Comparison of ENCODE assay signal across 1 cellular context in the genomic region with DNA sequence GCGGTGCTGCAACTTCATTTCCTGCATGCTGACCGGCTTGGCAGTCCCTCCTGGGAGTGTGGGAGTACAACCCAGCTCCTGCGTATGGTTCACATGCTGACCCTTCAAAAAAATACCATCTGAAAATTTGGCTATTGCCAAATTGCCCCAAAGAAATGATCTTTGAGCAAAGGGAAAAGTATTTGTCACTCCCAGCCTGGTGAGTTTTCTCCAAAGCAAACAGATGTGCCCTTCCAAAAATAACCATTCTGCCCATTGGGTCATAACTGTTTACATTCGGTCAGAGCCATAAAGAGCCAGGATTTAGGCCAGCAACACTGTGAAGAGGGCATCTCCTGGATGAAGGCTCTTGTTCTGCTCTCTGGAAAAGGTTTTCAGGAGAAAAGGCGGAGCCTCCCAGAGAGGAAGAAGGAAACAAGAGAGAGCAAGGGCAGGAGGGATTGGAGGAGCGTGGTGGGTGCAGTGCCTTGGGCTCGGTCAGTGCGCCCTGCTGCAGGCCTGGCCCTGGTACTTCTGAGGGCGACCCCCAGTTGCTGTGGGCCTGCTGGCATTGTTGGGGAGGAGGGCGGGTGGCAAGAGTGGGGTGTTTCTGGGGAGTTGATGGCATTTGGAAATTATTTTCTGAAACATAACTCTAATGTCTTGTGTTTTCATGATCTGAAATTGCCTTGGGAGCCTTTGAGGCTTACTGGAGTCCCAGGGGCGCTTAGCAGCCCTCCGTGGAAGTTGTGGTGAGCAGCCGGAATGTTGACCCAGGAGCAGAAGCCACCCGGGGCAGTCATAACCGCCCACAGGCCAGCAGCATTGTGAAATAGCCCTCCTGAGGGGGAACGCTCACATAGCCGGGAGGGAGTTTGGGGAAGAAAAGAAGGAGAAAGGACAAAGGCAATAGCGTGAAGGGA.
TF ChIP-seq lines count a peak whose summit lies in the region.

No MANE protein-coding gene starts in this region.

TF ChIP-seq in GM23338, 12 proteins besides CTCF, POLR2A, EP300 and RAD21 (continued from another document):
- TF ChIP-seq, protein P1, sequence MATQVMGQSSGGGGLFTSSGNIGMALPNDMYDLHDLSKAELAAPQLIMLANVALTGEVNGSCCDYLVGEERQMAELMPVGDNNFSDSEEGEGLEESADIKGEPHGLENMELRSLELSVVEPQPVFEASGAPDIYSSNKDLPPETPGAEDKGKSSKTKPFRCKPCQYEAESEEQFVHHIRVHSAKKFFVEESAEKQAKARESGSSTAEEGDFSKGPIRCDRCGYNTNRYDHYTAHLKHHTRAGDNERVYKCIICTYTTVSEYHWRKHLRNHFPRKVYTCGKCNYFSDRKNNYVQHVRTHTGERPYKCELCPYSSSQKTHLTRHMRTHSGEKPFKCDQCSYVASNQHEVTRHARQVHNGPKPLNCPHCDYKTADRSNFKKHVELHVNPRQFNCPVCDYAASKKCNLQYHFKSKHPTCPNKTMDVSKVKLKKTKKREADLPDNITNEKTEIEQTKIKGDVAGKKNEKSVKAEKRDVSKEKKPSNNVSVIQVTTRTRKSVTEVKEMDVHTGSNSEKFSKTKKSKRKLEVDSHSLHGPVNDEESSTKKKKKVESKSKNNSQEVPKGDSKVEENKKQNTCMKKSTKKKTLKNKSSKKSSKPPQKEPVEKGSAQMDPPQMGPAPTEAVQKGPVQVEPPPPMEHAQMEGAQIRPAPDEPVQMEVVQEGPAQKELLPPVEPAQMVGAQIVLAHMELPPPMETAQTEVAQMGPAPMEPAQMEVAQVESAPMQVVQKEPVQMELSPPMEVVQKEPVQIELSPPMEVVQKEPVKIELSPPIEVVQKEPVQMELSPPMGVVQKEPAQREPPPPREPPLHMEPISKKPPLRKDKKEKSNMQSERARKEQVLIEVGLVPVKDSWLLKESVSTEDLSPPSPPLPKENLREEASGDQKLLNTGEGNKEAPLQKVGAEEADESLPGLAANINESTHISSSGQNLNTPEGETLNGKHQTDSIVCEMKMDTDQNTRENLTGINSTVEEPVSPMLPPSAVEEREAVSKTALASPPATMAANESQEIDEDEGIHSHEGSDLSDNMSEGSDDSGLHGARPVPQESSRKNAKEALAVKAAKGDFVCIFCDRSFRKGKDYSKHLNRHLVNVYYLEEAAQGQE (IDR thresholded peaks at IDR 0.05; ENCODE audit: unreplicated experiment), result no peak
- no peak for TF ChIP-seq POLR2AphosphoS5 (IDR thresholded peaks at IDR 0.05; ENCODE audit: low read depth)
- TF ChIP-seq ZNF331 (CRISPR knock-in tag; IDR thresholded peaks at IDR 0.05; ENCODE audit: low read depth), result no peak
- no peak for TF ChIP-seq STAT1 (IDR thresholded peaks at IDR 0.05; ENCODE audit: unreplicated experiment)
- TF ChIP-seq, protein P2, sequence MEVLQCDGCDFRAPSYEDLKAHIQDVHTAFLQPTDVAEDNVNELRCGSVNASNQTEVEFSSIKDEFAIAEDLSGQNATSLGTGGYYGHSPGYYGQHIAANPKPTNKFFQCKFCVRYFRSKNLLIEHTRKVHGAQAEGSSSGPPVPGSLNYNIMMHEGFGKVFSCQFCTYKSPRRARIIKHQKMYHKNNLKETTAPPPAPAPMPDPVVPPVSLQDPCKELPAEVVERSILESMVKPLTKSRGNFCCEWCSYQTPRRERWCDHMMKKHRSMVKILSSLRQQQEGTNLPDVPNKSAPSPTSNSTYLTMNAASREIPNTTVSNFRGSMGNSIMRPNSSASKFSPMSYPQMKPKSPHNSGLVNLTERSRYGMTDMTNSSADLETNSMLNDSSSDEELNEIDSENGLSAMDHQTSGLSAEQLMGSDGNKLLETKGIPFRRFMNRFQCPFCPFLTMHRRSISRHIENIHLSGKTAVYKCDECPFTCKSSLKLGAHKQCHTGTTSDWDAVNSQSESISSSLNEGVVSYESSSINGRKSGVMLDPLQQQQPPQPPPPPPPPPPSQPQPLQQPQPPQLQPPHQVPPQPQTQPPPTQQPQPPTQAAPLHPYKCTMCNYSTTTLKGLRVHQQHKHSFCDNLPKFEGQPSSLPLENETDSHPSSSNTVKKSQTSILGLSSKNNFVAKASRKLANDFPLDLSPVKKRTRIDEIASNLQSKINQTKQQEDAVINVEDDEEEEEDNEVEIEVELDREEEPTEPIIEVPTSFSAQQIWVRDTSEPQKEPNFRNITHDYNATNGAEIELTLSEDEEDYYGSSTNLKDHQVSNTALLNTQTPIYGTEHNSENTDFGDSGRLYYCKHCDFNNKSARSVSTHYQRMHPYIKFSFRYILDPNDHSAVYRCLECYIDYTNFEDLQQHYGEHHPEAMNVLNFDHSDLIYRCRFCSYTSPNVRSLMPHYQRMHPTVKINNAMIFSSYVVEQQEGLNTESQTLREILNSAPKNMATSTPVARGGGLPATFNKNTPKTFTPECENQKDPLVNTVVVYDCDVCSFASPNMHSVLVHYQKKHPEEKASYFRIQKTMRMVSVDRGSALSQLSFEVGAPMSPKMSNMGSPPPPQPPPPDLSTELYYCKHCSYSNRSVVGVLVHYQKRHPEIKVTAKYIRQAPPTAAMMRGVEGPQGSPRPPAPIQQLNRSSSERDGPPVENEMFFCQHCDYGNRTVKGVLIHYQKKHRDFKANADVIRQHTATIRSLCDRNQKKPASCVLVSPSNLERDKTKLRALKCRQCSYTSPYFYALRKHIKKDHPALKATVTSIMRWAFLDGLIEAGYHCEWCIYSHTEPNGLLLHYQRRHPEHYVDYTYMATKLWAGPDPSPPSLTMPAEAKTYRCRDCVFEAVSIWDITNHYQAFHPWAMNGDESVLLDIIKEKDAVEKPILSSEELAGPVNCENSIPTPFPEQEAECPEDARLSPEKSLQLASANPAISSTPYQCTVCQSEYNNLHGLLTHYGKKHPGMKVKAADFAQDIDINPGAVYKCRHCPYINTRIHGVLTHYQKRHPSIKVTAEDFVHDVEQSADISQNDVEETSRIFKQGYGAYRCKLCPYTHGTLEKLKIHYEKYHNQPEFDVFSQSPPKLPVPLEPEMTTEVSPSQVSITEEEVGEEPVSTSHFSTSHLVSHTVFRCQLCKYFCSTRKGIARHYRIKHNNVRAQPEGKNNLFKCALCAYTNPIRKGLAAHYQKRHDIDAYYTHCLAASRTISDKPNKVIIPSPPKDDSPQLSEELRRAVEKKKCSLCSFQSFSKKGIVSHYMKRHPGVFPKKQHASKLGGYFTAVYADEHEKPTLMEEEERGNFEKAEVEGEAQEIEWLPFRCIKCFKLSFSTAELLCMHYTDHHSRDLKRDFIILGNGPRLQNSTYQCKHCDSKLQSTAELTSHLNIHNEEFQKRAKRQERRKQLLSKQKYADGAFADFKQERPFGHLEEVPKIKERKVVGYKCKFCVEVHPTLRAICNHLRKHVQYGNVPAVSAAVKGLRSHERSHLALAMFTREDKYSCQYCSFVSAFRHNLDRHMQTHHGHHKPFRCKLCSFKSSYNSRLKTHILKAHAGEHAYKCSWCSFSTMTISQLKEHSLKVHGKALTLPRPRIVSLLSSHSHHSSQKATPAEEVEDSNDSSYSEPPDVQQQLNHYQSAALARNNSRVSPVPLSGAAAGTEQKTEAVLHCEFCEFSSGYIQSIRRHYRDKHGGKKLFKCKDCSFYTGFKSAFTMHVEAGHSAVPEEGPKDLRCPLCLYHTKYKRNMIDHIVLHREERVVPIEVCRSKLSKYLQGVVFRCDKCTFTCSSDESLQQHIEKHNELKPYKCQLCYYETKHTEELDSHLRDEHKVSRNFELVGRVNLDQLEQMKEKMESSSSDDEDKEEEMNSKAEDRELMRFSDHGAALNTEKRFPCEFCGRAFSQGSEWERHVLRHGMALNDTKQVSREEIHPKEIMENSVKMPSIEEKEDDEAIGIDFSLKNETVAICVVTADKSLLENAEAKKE (CRISPR knock-in tag; IDR thresholded peaks at IDR 0.05), result no peak
- TF ChIP-seq EZH2phosphoT487 (IDR thresholded peaks at IDR 0.05; ENCODE audit: unreplicated experiment), result no peak
- TF ChIP-seq ZNF114 (CRISPR knock-in tag; IDR thresholded peaks at IDR 0.05), result no peak
- TF ChIP-seq, protein P3, sequence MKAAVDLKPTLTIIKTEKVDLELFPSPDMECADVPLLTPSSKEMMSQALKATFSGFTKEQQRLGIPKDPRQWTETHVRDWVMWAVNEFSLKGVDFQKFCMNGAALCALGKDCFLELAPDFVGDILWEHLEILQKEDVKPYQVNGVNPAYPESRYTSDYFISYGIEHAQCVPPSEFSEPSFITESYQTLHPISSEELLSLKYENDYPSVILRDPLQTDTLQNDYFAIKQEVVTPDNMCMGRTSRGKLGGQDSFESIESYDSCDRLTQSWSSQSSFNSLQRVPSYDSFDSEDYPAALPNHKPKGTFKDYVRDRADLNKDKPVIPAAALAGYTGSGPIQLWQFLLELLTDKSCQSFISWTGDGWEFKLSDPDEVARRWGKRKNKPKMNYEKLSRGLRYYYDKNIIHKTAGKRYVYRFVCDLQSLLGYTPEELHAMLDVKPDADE (IDR thresholded peaks at IDR 0.05), result no peak
TF ChIP-seq in GM23338: peak in this region for 0.
